14 cellular contexts compared by ENCODE assay signal in the genomic region with DNA sequence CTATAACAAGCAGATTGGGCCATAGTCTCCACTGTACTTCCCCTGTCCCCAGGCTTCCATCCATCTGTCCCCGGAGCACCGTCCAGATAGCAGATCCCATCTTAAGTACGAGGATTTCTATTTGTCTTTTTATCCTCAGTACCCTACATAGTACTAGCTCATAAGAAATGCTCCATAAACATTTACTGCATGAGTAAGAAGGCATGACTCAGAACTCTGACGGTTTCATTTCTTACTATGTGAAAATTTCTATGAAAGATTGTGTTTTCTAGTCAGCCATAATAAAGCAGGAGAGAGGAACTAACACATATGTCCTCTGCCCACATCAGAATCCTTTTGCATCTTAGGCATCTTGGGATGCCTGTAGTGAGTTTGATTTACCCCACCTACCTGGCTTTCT. TPM values are rescaled to one million over a fixed set of nuclear protein-coding genes. Genes with fewer than 3 reads are reported as not detected.
DNase-seq lines count a peak whose midpoint lies in the region; ATAC-seq and TF ChIP-seq lines count a peak whose summit lies in the region.
"Had no signal": no experiment of that assay in that cellular context is flagged by ENCODE, and none has a peak within 500 bp of the region (broad histone marks: within the 10 kb centered on the region; RNA-seq: fewer than 3 reads in every experiment).

No MANE protein-coding gene starts in this region.

- H3K9ac ChIP-seq in neuronal stem cell (ENCODE audit: low read depth, low read length, poor library complexity) = no peak overlapping the region

- no peak overlapping the region for H3K27ac ChIP-seq in neuronal stem cell (replicated peaks; ENCODE audit: low read length)
- H3K27ac ChIP-seq: esophagus muscularis mucosa had no signal

- in situ Hi-C loops in astrocyte of the spinal cord (cut with HindIII; ENCODE audit: low sequenced_read_pairs) = no loop called here

- H3K36me3 ChIP-seq in neuronal stem cell (replicated peaks in 1 of 2; ENCODE audit: control insufficient read depth in 2 of 2, insufficient read depth in 2 of 2, low read length in 2 of 2) = peaks cover 51 to 100% of the 10 kb centered on the region in 2 donors

- no peak for ATAC-seq in HG03460 (IDR thresholded peaks at IDR 0.05; ENCODE audit: unreplicated experiment)
- no peak for ATAC-seq in GM18519 (IDR thresholded peaks at IDR 0.05; ENCODE audit: low FRiP score, unreplicated experiment)
- ATAC-seq: HepG2 had no signal

- H3K9me3 ChIP-seq in neuronal stem cell (replicated peaks in 1 of 2; ENCODE audit: control insufficient read depth in 2 of 2, insufficient read depth in 1 of 2, low read depth in 1 of 2, low read length in 2 of 2) = peaks cover 9 to 23% of the 10 kb centered on the region in 2 donors
- H3K9me3 ChIP-seq: esophagus muscularis mucosa had no signal

- no peak overlapping the region for H4K91ac ChIP-seq in neuronal stem cell (ENCODE audit: low read depth, low read length, poor library complexity)

- no peaks in the 10 kb centered on the region for H3K79me1 ChIP-seq in neuronal stem cell (ENCODE audit: low read depth, low read length)

- no peak overlapping the region for H3K23ac ChIP-seq in neuronal stem cell (ENCODE audit: low read depth, low read length, poor library complexity)

- no peak overlapping the region for H2AFZ ChIP-seq in neuronal stem cell (ENCODE audit: low read length)

- H3K14ac ChIP-seq in neuronal stem cell (ENCODE audit: low read length) = no peak overlapping the region

- no peak overlapping the region for H2BK15ac ChIP-seq in neuronal stem cell (ENCODE audit: low read length)

- no peak overlapping the region for H3K18ac ChIP-seq in neuronal stem cell (ENCODE audit: low read length)

- H3K27ac Mint-ChIP-seq in HFFc6 = peak overlapping the region; percentile 100
- H3K27ac Mint-ChIP-seq: activated naive CD8-positive, alpha-beta T cell had no signal

- peaks cover 8% of the 10 kb centered on the region for H3K9me3 Mint-ChIP-seq in HFFc6

- no peak overlapping the region for H3K4me2 ChIP-seq in neuronal stem cell (ENCODE audit: insufficient read depth, low read length, poor library complexity, severe bottlenecking)

- no peak overlapping the region for H4K8ac ChIP-seq in neuronal stem cell (ENCODE audit: low read depth, low read length)

- peaks cover 7% of the 10 kb centered on the region for H3K27me3 Mint-ChIP-seq in HFFc6 (ENCODE audit: insufficient read depth)
- H3K27me3 Mint-ChIP-seq: activated naive CD8-positive, alpha-beta T cell had no signal

- H3K4me1 ChIP-seq in neuronal stem cell (ENCODE audit: control insufficient read depth in 2 of 2, insufficient read depth in 1 of 2, low read depth in 1 of 2, low read length in 2 of 2) = no peaks in the 10 kb centered on the region
- H3K4me1 ChIP-seq: esophagus muscularis mucosa had no signal

- H3K4me3 Mint-ChIP-seq in HFFc6 = peak overlapping the region; percentile 84
- H3K4me3 Mint-ChIP-seq: activated naive CD8-positive, alpha-beta T cell had no signal

- H3K4ac ChIP-seq in neuronal stem cell (ENCODE audit: low read length) = no peak overlapping the region

- H2BK5ac ChIP-seq in neuronal stem cell (ENCODE audit: low read length) = no peak overlapping the region

- H2BK12ac ChIP-seq in neuronal stem cell (ENCODE audit: low read length) = no peak overlapping the region

- no peaks in the 10 kb centered on the region for H3K27me3 ChIP-seq in neuronal stem cell (ENCODE audit: control insufficient read depth in 3 of 3, insufficient read depth in 3 of 3, low read depth in 1 of 3, low read length in 3 of 3)
- H3K27me3 ChIP-seq: esophagus muscularis mucosa had no signal

- TF ChIP-seq CTCF in AG09309 (IDR thresholded peaks at IDR 0.05; ENCODE audit: control insufficient read depth, insufficient read depth, low read depth, low read length, missing control alignments) = no peak
- no peak for TF ChIP-seq CTCF in HFFc6 (IDR thresholded peaks at IDR 0.05)
- no peak for TF ChIP-seq CTCF in astrocyte of the spinal cord (IDR thresholded peaks at IDR 0.05; ENCODE audit: low read depth, low read length)

- peaks cover 37% of the 10 kb centered on the region for H3K4me1 Mint-ChIP-seq in HFFc6 (ENCODE audit: low read depth)

- DNase-seq in AG09309 (ENCODE audit: low read depth) (peak; percentile 72), HFFc6 (peak; percentile 82), astrocyte of the spinal cord (ENCODE audit: low read depth, low spot score) (peak; percentile 89), kidney tubule cell (ENCODE audit: low spot score) (peak; percentile 74), neuronal stem cell (ENCODE audit: low spot score) (no peak)
- DNase-seq in effector CD8-positive, alpha-beta T cell (lab: John Stamatoyannopoulos, UW) = no peak
- DNase-seq: activated CD4-positive, alpha-beta T cell treated with anti-CD3 and anti-CD28 coated beads for 1 hour; RPMI8226 had no signal

- no peak overlapping the region for H2BK120ac ChIP-seq in neuronal stem cell (ENCODE audit: low read depth, low read length)

- H2AK5ac ChIP-seq in neuronal stem cell (ENCODE audit: low read depth, low read length) = no peak overlapping the region

- peaks cover 70% of the 10 kb centered on the region for H3K36me3 Mint-ChIP-seq in HFFc6 (ENCODE audit: low read depth)

- H3K4me3 ChIP-seq in AG09309 (ENCODE audit: control insufficient read depth, low read depth, low read length) = no peak overlapping the region
- H3K4me3 ChIP-seq in astrocyte of the spinal cord (ENCODE audit: low read depth, low read length) = no peak overlapping the region
- no peak overlapping the region for H3K4me3 ChIP-seq in neuronal stem cell (ENCODE audit: low read length in 2 of 2)
- H3K4me3 ChIP-seq: esophagus muscularis mucosa, lung had no signal

- WGBS in neuronal stem cell (ENCODE audit: extremely low coverage in 2 of 2, insufficient read length in 2 of 2, insufficient replicate concordance in 1 of 2), 2 donors = no CpG with 5 or more reads among the region's 4 CpGs

RNA-seq across cellular contexts. Expression of a gene that starts 49.5 kb away (rescaled TPM):
- 10 to 100 TPM; 34.4 to 43.2 (median 38.0) TPM for total RNA-seq in HFFc6 (2021; fragmentation: NEBNext Ultra II Directional; extraction: Animal tissue kit (Norgen Biotek cat#: 25700))
- 32.1 TPM for polyA plus RNA-seq in neuronal stem cell (2013, experiment 1 of 2)
- 30.8 TPM for polyA plus RNA-seq in neuronal stem cell (2013, experiment 2 of 2)

Comparison
In these comparisons a context has a peak if more than half of its experiments do, and no peak if none do; other contexts are left out.
1. DNase-seq: peak in AG09309 (single experiment), HFFc6 (single experiment), astrocyte of the spinal cord (single experiment) and kidney tubule cell (single experiment); none in effector CD8-positive, alpha-beta T cell (single experiment) and neuronal stem cell (single experiment).